ENCODE assay signal across 9 cellular contexts in the genomic region with DNA sequence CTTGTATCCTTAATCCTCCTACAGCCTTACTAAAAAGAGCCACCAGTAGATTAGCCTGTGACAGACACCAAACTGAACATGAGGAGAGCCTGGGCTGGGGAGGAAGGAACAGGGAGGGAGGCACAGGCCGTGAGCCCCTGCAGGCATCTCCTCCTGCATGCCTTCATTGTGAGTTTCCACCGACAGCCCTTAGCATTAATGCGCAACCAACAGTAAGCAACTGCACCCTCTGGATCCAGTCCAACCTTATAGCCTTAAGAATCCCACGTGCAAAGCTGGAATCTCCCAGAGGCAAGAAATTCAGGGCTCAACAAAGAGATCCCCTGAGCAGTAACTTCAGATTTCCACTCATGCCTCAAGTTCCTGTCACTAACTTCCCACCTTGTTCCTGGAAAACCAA.
DNase-seq lines count a peak whose midpoint lies in the region; ATAC-seq and TF ChIP-seq lines count a peak whose summit lies in the region.
"Had no signal": no experiment of that assay in that cellular context is flagged by ENCODE, and none has a peak within 500 bp of the region (broad histone marks: within the 10 kb centered on the region; RNA-seq: fewer than 3 reads in every experiment).

No MANE protein-coding gene starts in this region.

- CTCF ChIA-PET in activated CD4-positive, alpha-beta T cell treated with anti-CD3 and anti-CD28 coated beads for 36 hours (lab: Charles Lee), result interaction anchor here (0.9 to 6.0 kb wide), 8 partner anchors 16 to 214 kb away, joined by 3 to 65 read pairs (median 4); no protein-coding TSS in a partner anchor
- CTCF ChIA-PET in activated B cell treated with CpG ODN at 0.5 μM for 24 hours (lab: Charles Lee), result interaction anchor here (0.6 to 3.7 kb wide), 3 partner anchors 128 to 212 kb away, joined by 3 to 10 read pairs (median 3); no protein-coding TSS in a partner anchor

- H3K9me3 Mint-ChIP-seq in activated CD4-positive, alpha-beta T cell treated with anti-CD3 and anti-CD28 coated beads for 36 hours (ENCODE audit: low read depth), result no peaks in the 10 kb centered on the region
- no peaks in the 10 kb centered on the region for H3K9me3 Mint-ChIP-seq in activated B cell treated with CpG ODN at 0.5 μM for 24 hours
- no peaks in the 10 kb centered on the region for H3K9me3 Mint-ChIP-seq in stimulated activated effector memory CD8-positive, alpha-beta T cell treated with anti-CD3 and anti-CD28 coated beads, Interleukin-12 subunit alpha, Interleukin-12 subunit beta, amount 100 ng/mL, for 72 hours

- ATAC-seq in activated CD4-positive, alpha-beta T cell treated with anti-CD3 and anti-CD28 coated beads for 36 hours, result no peak
- ATAC-seq in activated B cell treated with CpG ODN at 0.5 μM for 24 hours (ENCODE audit: low read depth), result no peak
- ATAC-seq in stimulated activated effector memory CD8-positive, alpha-beta T cell treated with anti-CD3 and anti-CD28 coated beads, Interleukin-12 subunit alpha, Interleukin-12 subunit beta, amount 100 ng/mL, for 72 hours, result no peak
- no peak for ATAC-seq in GM21786 (IDR thresholded peaks at IDR 0.05; ENCODE audit: unreplicated experiment)
- ATAC-seq in HG02973 (IDR thresholded peaks at IDR 0.05; ENCODE audit: unreplicated experiment), result no peak
- ATAC-seq in GM21390 (IDR thresholded peaks at IDR 0.05; ENCODE audit: unreplicated experiment), result no peak

- H3K4me3 Mint-ChIP-seq in activated CD4-positive, alpha-beta T cell treated with anti-CD3 and anti-CD28 coated beads for 36 hours, result peak overlapping the region; percentile 70
- H3K4me3 Mint-ChIP-seq in activated B cell treated with CpG ODN at 0.5 μM for 24 hours, result peak overlapping the region; percentile 4
- H3K4me3 Mint-ChIP-seq in stimulated activated effector memory CD8-positive, alpha-beta T cell treated with anti-CD3 and anti-CD28 coated beads, Interleukin-12 subunit alpha, Interleukin-12 subunit beta, amount 100 ng/mL, for 72 hours, result peak overlapping the region; percentile 84

- DNase-seq in activated CD4-positive, alpha-beta T cell treated with anti-CD3 and anti-CD28 coated beads for 36 hours, result no peak
- DNase-seq in activated CD4-positive, alpha-beta T cell treated with anti-CD3 and anti-CD28 coated beads, Interleukin-2, amount 50 U/mL, for 48 hours, result no peak
- DNase-seq in activated B cell treated with CpG ODN at 0.5 μM for 24 hours, result no peak
- DNase-seq in fibroblast of the aortic adventitia (ENCODE audit: low read depth), result peak; percentile 49
- DNase-seq in stimulated activated effector memory CD8-positive, alpha-beta T cell treated with anti-CD3 and anti-CD28 coated beads, Interleukin-12 subunit alpha, Interleukin-12 subunit beta, amount 100 ng/mL, for 72 hours (ENCODE audit: low spot score in 2 of 2), result no peak
- DNase-seq: small intestine had no signal

- H3K4me3 ChIP-seq in fibroblast of the aortic adventitia (ENCODE audit: low read depth, low read length), result no peak overlapping the region

- no peaks in the 10 kb centered on the region for H3K27me3 Mint-ChIP-seq in activated CD4-positive, alpha-beta T cell treated with anti-CD3 and anti-CD28 coated beads for 36 hours
- H3K27me3 Mint-ChIP-seq in activated B cell treated with CpG ODN at 0.5 μM for 24 hours, result no peaks in the 10 kb centered on the region

- H3K4me1 Mint-ChIP-seq in activated CD4-positive, alpha-beta T cell treated with anti-CD3 and anti-CD28 coated beads for 36 hours, result peaks cover 91% of the 10 kb centered on the region
- peaks cover 99% of the 10 kb centered on the region for H3K4me1 Mint-ChIP-seq in activated B cell treated with CpG ODN at 0.5 μM for 24 hours
- H3K4me1 Mint-ChIP-seq in stimulated activated effector memory CD8-positive, alpha-beta T cell treated with anti-CD3 and anti-CD28 coated beads, Interleukin-12 subunit alpha, Interleukin-12 subunit beta, amount 100 ng/mL, for 72 hours, result peaks cover 97% of the 10 kb centered on the region

- H3K36me3 Mint-ChIP-seq in activated CD4-positive, alpha-beta T cell treated with anti-CD3 and anti-CD28 coated beads for 36 hours (ENCODE audit: low read depth), result peaks cover 85% of the 10 kb centered on the region
- peaks cover 70% of the 10 kb centered on the region for H3K36me3 Mint-ChIP-seq in activated B cell treated with CpG ODN at 0.5 μM for 24 hours (ENCODE audit: low read depth)
- H3K36me3 Mint-ChIP-seq in stimulated activated effector memory CD8-positive, alpha-beta T cell treated with anti-CD3 and anti-CD28 coated beads, Interleukin-12 subunit alpha, Interleukin-12 subunit beta, amount 100 ng/mL, for 72 hours, result peaks cover 100% of the 10 kb centered on the region

- TF ChIP-seq CTCF in activated B cell treated with CpG ODN at 0.5 μM for 24 hours (IDR thresholded peaks at IDR 0.05) (no peak), fibroblast of the aortic adventitia (IDR thresholded peaks at IDR 0.05; ENCODE audit: insufficient read depth, low read length) (no peak)

- H3K27ac Mint-ChIP-seq in activated CD4-positive, alpha-beta T cell treated with anti-CD3 and anti-CD28 coated beads for 36 hours, result peak overlapping the region; percentile 98
- H3K27ac Mint-ChIP-seq in activated B cell treated with CpG ODN at 0.5 μM for 24 hours, result peak overlapping the region; percentile 79
- peak overlapping the region; percentile 96 for H3K27ac Mint-ChIP-seq in stimulated activated effector memory CD8-positive, alpha-beta T cell treated with anti-CD3 and anti-CD28 coated beads, Interleukin-12 subunit alpha, Interleukin-12 subunit beta, amount 100 ng/mL, for 72 hours

- POLR2A ChIA-PET in activated CD4-positive, alpha-beta T cell treated with anti-CD3 and anti-CD28 coated beads for 36 hours (lab: Charles Lee), result interaction anchor here (1.3 to 2.6 kb wide), 2 partner anchors 20 to 31 kb away, joined by 6 to 10 read pairs; no protein-coding TSS in a partner anchor
- POLR2A ChIA-PET in activated B cell treated with CpG ODN at 0.5 μM for 24 hours (lab: Charles Lee), result interaction anchor here (1.6 kb wide), 1 partner anchor 19 kb away, joined by 4 read pairs; no protein-coding TSS in a partner anchor

- intact Hi-C loops in activated CD4-positive, alpha-beta T cell treated with anti-CD3 and anti-CD28 coated beads for 36 hours (cut with DNase I, micrococcal nuclease), result loop anchor here (2.0 to 10.0 kb wide), 3 partner anchors 20 to 468 kb away; no protein-coding TSS in a partner anchor
- intact Hi-C loops in activated B cell treated with CpG ODN at 0.5 μM for 24 hours (cut with micrococcal nuclease), result no loop called here

Comparison
In these comparisons a context has a peak if more than half of its experiments do, and no peak if none do; other contexts are left out.
1. H3K4me3 Mint-ChIP-seq: peak in every context shown above with its lines; median percentile 84 in stimulated activated effector memory CD8-positive, alpha-beta T cell treated with anti-CD3 and anti-CD28 coated beads, Interleukin-12 subunit alpha, Interleukin-12 subunit beta, amount 100 ng/mL, for 72 hours; 70 in activated CD4-positive, alpha-beta T cell treated with anti-CD3 and anti-CD28 coated beads for 36 hours; 4 in activated B cell treated with CpG ODN at 0.5 μM for 24 hours.